1 cellular context compared by ENCODE assay signal in genomic region chr1:200410566-200410878, GRCh38.
A peak's percentile ranks its signal among the peaks of the same experiment; 100 is the strongest.
TF ChIP-seq lines count a peak whose summit lies in the region.

No MANE protein-coding gene starts in this region.

TF ChIP-seq in HCT116, 20 proteins besides CTCF, POLR2A, EP300 and RAD21 (continued from another document):
- no peak for TF ChIP-seq SRF (IDR thresholded peaks at IDR 0.05; ENCODE audit: low read depth)
- no peak for TF ChIP-seq ZNF274 (IDR thresholded peaks at IDR 0.05; ENCODE audit: low read depth, low read length)
- TF ChIP-seq EGR1 (IDR thresholded peaks at IDR 0.05; ENCODE audit: low read depth) = peak; percentile 80
- TF ChIP-seq ELF1 (IDR thresholded peaks at IDR 0.05; ENCODE audit: borderline replicate concordance, low read depth) = no peak
- no peak for TF ChIP-seq TCF7L2 (IDR thresholded peaks at IDR 0.05; ENCODE audit: borderline replicate concordance, extremely low read depth, insufficient read depth, insufficient read length)
- TF ChIP-seq JUND (IDR thresholded peaks at IDR 0.05) = peak; percentile 28; the same call in 1 of the 2 replicates
- no peak for TF ChIP-seq ATF3 (IDR thresholded peaks at IDR 0.05)
- TF ChIP-seq MAX (IDR thresholded peaks at IDR 0.05) = peak; percentile 48; the same call in 1 of the 2 replicates
- no peak for TF ChIP-seq YY1 (IDR thresholded peaks at IDR 0.05; ENCODE audit: extremely low read depth, insufficient replicate concordance, low read depth, low read length)
- TF ChIP-seq SIN3A (IDR thresholded peaks at IDR 0.05; ENCODE audit: low read depth) = no peak
- no peak for TF ChIP-seq ZBTB33 (IDR thresholded peaks at IDR 0.05; ENCODE audit: extremely low read depth, insufficient replicate concordance, low read length)
- TF ChIP-seq SP1 (IDR thresholded peaks at IDR 0.05; ENCODE audit: low read depth) = peak; percentile 57
